ENCODE assay signal across 19 cellular contexts in the genomic region with DNA sequence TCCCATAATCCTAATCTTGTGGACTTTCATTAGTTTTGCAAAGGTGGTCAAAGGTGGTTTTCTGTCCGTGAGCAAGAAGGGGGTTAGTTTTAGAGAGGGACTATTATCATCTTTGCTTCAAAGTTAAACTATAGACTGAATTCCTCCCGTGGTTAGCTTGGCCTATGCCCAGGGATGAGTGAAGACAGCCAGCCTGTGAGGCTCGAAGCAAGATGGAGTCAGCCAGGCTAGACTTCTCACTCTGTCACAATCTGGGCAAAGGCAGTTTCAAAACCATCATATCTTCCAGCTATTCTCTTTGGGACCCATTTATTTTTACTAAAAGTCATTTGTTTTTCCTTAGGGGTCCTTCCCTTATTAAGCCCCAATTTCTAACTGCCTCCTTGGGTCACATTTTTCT. TPM values are rescaled to one million over a fixed set of nuclear protein-coding genes. Genes with fewer than 3 reads are reported as not detected.
DNase-seq lines count a peak whose midpoint lies in the region; ATAC-seq and TF ChIP-seq lines count a peak whose summit lies in the region.
"Had no signal": no experiment of that assay in that cellular context is flagged by ENCODE, and none has a peak within 500 bp of the region (broad histone marks: within the 10 kb centered on the region; RNA-seq: fewer than 3 reads in every experiment).

No MANE protein-coding gene starts in this region.

- RAD21 ChIA-PET in HCT116 (lab: Charles Lee; ENCODE audit: low non-redundant PET in 1 of 2, low total read pairs in 2 of 2, uncharacterized antibody in 2 of 2, unreplicated experiment in 2 of 2) = no interaction called here

- BruUV-seq in HCT116 (replicated peaks; lab: Mats Ljungman, UMichigan) = no TSS peak

- H3K36me3 ChIP-seq in ACC112 (ENCODE audit: insufficient read depth, low read length) = no peaks in the 10 kb centered on the region
- H3K36me3 ChIP-seq in HCT116 (ENCODE audit: control insufficient read depth in 1 of 2, insufficient read depth in 2 of 2, low read length in 2 of 2) = no peaks in the 10 kb centered on the region
- H3K36me3 ChIP-seq in osteoblast (ENCODE audit: insufficient read depth, low read length) = no peaks in the 10 kb centered on the region
- H3K36me3 ChIP-seq: MG63, Peyer's patch had no signal

- H4K20me1 ChIP-seq in HCT116 (ENCODE audit: insufficient read depth) (no peaks in the 10 kb centered on the region), osteoblast (ENCODE audit: insufficient read depth, low read length) (no peaks in the 10 kb centered on the region)

- no peak for TF ChIP-seq POLR2A in HCT116 (IDR thresholded peaks at IDR 0.05; ENCODE audit: borderline replicate concordance, extremely low read depth, insufficient read depth, insufficient read length)

- DNase-seq in HCT116 (ENCODE audit: low read depth, low spot score) (no peak), osteoblast (ENCODE audit: insufficient read length, low spot score, missing footprints) (no peak), HK-2 (ENCODE audit: unreplicated experiment) (no peak), DMS153 (lab: John Stamatoyannopoulos, UW) (no peak), NCI-H2171 (lab: John Stamatoyannopoulos, UW) (no peak)
- no peak for DNase-seq in activated CD4-positive, CD25-positive, alpha-beta regulatory T cell (lab: John Stamatoyannopoulos, UW)
- DNase-seq: AML-193; Caco-2; CD4-positive, CD25-positive, alpha-beta regulatory T cell; HCEC 1CT; MG63; NCI-H1092; NCI-H146; NCI-H2081 treated with DMSO at 0.1 percent for 48 hours; NCI-H524 had no signal

- H3K4me1 ChIP-seq in ACC112 (ENCODE audit: control insufficient read depth, insufficient read depth, low read length, unreplicated experiment) (peaks cover 23% of the 10 kb centered on the region), HCT116 (ENCODE audit: control insufficient read depth in 1 of 2, insufficient read depth in 2 of 2, low read length in 2 of 2) (peaks cover 21 to 26% of the 10 kb centered on the region in 2 experiments), osteoblast (ENCODE audit: insufficient read depth, low read length) (peaks cover 23% of the 10 kb centered on the region)
- H3K4me1 ChIP-seq: Caco-2 had no signal

- no peaks in the 10 kb centered on the region for H3K9me3 ChIP-seq in HCT116 (ENCODE audit: control insufficient read depth in 1 of 2, insufficient read depth in 1 of 2, low read depth in 1 of 2, low read length in 2 of 2)
- H3K9me3 ChIP-seq in osteoblast (ENCODE audit: low read depth, low read length) = no peaks in the 10 kb centered on the region
- H3K9me3 ChIP-seq: Caco-2, MG63, Peyer's patch had no signal

- no peak for TF ChIP-seq RAD21 in HCT116 (IDR thresholded peaks at IDR 0.05; ENCODE audit: low read depth)

- no peak overlapping the region for H3K4me3 ChIP-seq in ACC112 (ENCODE audit: low read depth, low read length)
- H3K4me3 ChIP-seq in HCT116 (replicated peaks in 1 of 2; ENCODE audit: low read depth in 1 of 2, low read length in 2 of 2) = no peak overlapping the region
- no peak overlapping the region for H3K4me3 ChIP-seq in osteoblast (ENCODE audit: insufficient read depth, low read length)
- H3K4me3 ChIP-seq: Peyer's patch had no signal

- no peaks in the 10 kb centered on the region for H3K9me2 ChIP-seq in HCT116 (ENCODE audit: insufficient read depth)

- H3K4me2 ChIP-seq in HCT116 (ENCODE audit: low read length) = no peak overlapping the region
- H3K4me2 ChIP-seq in osteoblast (ENCODE audit: insufficient read depth, low read length) = no peak overlapping the region

- POLR2A ChIA-PET in HCT116 (lab: Charles Lee) = interaction anchor here (1.8 kb wide), 1 partner anchor 13 kb away, joined by 11 read pairs; a partner anchor contains a TSS

- CTCF ChIA-PET in HCT116 (lab: Charles Lee) = interaction anchor here (1.9 kb wide), 1 partner anchor 113 kb away, joined by 5 read pairs; no protein-coding TSS in a partner anchor

- intact Hi-C loops in HCT116 (cut with micrococcal nuclease) = no loop called here

- no peak for ATAC-seq in HCT116

- H3K27me3 ChIP-seq in ACC112 (ENCODE audit: insufficient read depth, low read length) = no peaks in the 10 kb centered on the region
- no peaks in the 10 kb centered on the region for H3K27me3 ChIP-seq in HCT116 (ENCODE audit: insufficient read depth, low read length)
- no peaks in the 10 kb centered on the region for H3K27me3 ChIP-seq in osteoblast (ENCODE audit: insufficient read depth, low read length)
- H3K27me3 ChIP-seq: MG63, Peyer's patch had no signal

- H3K9ac ChIP-seq in HCT116 (ENCODE audit: low read length) = no peak overlapping the region

- no peak overlapping the region for H2AFZ ChIP-seq in ACC112 (ENCODE audit: low read length, unreplicated experiment)
- no peak overlapping the region for H2AFZ ChIP-seq in HCT116 (ENCODE audit: low read depth, low read length, poor library complexity, severe bottlenecking)
- H2AFZ ChIP-seq in osteoblast (ENCODE audit: low read length) = peak overlapping the region; percentile 47

- H3K79me2 ChIP-seq in ACC112 (ENCODE audit: control insufficient read depth, insufficient read depth, low read length, unreplicated experiment) = no peaks in the 10 kb centered on the region
- H3K79me2 ChIP-seq in HCT116 (ENCODE audit: insufficient read depth, low read length) = no peaks in the 10 kb centered on the region
- no peaks in the 10 kb centered on the region for H3K79me2 ChIP-seq in osteoblast (ENCODE audit: insufficient read depth, low read length)

- H3K27ac ChIP-seq in ACC112 (ENCODE audit: low read depth, low read length) = peak overlapping the region; percentile 98
- H3K27ac ChIP-seq in HCT116 (ENCODE audit: low read depth, low read length) = peak overlapping the region; percentile 82; the same call in 1 of the 2 replicates
- peak overlapping the region; percentile 82 for H3K27ac ChIP-seq in VCaP
- H3K27ac ChIP-seq in osteoblast (ENCODE audit: low read depth, low read length) = peak overlapping the region; percentile 26

- no peak for TF ChIP-seq CTCF in HCT116 (IDR thresholded peaks at IDR 0.05 in 2 of 3, conservative IDR thresholded peaks at IDR 0.05 in 1 of 3; ENCODE audit: borderline replicate concordance in 1 of 3, insufficient read depth in 1 of 3, low read depth in 2 of 3, low read length in 2 of 3)
- no peak for TF ChIP-seq CTCF in VCaP (conservative IDR thresholded peaks at IDR 0.05)
- TF ChIP-seq CTCF in osteoblast (IDR thresholded peaks at IDR 0.05; ENCODE audit: extremely low read depth, low read depth, low read length) = no peak

TF ChIP-seq in HCT116, 20 proteins besides CTCF, POLR2A, EP300 and RAD21 (continues in another document):
- TF ChIP-seq ZFX (IDR thresholded peaks at IDR 0.05) (no peak), CEBPB (IDR thresholded peaks at IDR 0.05; ENCODE audit: low read depth) (no peak), YY1 (IDR thresholded peaks at IDR 0.05; ENCODE audit: extremely low read depth, insufficient replicate concordance, low read depth, low read length) (no peak), ZNF274 (IDR thresholded peaks at IDR 0.05; ENCODE audit: low read depth, low read length) (no peak), SRF (IDR thresholded peaks at IDR 0.05; ENCODE audit: low read depth) (no peak), SIN3A (IDR thresholded peaks at IDR 0.05; ENCODE audit: low read depth) (no peak), CBX3 (IDR thresholded peaks at IDR 0.05; ENCODE audit: low read depth) (no peak), TCF7L2 (IDR thresholded peaks at IDR 0.05; ENCODE audit: borderline replicate concordance, extremely low read depth, insufficient read depth, insufficient read length) (no peak)
- TF ChIP-seq, protein P1, sequence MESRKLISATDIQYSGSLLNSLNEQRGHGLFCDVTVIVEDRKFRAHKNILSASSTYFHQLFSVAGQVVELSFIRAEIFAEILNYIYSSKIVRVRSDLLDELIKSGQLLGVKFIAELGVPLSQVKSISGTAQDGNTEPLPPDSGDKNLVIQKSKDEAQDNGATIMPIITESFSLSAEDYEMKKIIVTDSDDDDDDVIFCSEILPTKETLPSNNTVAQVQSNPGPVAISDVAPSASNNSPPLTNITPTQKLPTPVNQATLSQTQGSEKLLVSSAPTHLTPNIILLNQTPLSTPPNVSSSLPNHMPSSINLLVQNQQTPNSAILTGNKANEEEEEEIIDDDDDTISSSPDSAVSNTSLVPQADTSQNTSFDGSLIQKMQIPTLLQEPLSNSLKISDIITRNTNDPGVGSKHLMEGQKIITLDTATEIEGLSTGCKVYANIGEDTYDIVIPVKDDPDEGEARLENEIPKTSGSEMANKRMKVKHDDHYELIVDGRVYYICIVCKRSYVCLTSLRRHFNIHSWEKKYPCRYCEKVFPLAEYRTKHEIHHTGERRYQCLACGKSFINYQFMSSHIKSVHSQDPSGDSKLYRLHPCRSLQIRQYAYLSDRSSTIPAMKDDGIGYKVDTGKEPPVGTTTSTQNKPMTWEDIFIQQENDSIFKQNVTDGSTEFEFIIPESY (IDR thresholded peaks at IDR 0.05; ENCODE audit: extremely low read depth, insufficient replicate concordance, low read length) = no peak
- TF ChIP-seq, protein P2, sequence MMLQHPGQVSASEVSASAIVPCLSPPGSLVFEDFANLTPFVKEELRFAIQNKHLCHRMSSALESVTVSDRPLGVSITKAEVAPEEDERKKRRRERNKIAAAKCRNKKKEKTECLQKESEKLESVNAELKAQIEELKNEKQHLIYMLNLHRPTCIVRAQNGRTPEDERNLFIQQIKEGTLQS (IDR thresholded peaks at IDR 0.05) = no peak

RNA-seq across cellular contexts. Expression of a gene that starts 12.9 kb away (rescaled TPM):
- total RNA-seq in HCT116 (2021; ENCODE audit: unreplicated experiment) (2,334 TPM), osteoblast (1,079 and 1,591 TPM in 2 replicates)
- 4,054 and 4,544 TPM in 2 replicates for polyA plus RNA-seq in HCT116 (2012)

RNA-seq across cellular contexts. Expression of a gene that starts 54.3 kb away (rescaled TPM):
- not detected for total RNA-seq in HCT116 (2021; ENCODE audit: unreplicated experiment)
- polyA plus RNA-seq in HCT116 (2012) = not detected in 2 replicates
- total RNA-seq in osteoblast = not detected in 2 replicates
- total RNA-seq: A673; Caco-2; CD4-positive, CD25-positive, alpha-beta regulatory T cell; Peyer's patch had no signal

Comparison
In these comparisons a context has a peak if more than half of its experiments do, and no peak if none do; other contexts are left out.
1. H3K27ac ChIP-seq: peak in every context shown above with its lines; median percentile 98 in ACC112; 82 in HCT116; 82 in VCaP; 26 in osteoblast.